Comparison of ENCODE assay signal across 2 cellular contexts in the genomic region with DNA sequence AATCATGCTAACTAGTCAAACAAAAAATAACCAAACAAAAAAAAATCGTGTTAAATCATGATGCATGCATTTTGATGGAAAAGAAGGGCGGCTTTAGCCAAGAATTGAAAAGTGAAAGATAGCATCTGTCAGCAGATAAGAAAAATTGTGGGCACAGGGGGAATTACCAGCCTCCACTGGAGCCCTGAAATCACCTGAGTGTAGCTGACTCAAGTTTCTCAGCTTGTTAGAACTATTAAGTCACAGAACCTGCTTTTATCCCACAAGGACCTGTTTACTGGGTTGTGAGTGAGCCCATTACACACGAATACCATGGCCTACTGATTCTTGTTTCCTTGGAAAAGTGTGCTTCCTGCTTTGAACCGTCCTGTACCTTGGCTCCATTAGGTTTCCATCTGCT.
TF ChIP-seq lines count a peak whose summit lies in the region.

No MANE protein-coding gene starts in this region.

TF ChIP-seq in GM23338, 12 proteins besides CTCF, POLR2A, EP300 and RAD21 (continued from another document):
- TF ChIP-seq, protein P1, sequence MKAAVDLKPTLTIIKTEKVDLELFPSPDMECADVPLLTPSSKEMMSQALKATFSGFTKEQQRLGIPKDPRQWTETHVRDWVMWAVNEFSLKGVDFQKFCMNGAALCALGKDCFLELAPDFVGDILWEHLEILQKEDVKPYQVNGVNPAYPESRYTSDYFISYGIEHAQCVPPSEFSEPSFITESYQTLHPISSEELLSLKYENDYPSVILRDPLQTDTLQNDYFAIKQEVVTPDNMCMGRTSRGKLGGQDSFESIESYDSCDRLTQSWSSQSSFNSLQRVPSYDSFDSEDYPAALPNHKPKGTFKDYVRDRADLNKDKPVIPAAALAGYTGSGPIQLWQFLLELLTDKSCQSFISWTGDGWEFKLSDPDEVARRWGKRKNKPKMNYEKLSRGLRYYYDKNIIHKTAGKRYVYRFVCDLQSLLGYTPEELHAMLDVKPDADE (IDR thresholded peaks at IDR 0.05) = no peak
- TF ChIP-seq ZNF331 (CRISPR knock-in tag; IDR thresholded peaks at IDR 0.05; ENCODE audit: low read depth) (no peak), ZNF114 (CRISPR knock-in tag; IDR thresholded peaks at IDR 0.05) (no peak), NANOG (IDR thresholded peaks at IDR 0.05; ENCODE audit: borderline replicate concordance) (no peak), EZH2phosphoT487 (IDR thresholded peaks at IDR 0.05; ENCODE audit: unreplicated experiment) (no peak), JUNB (IDR thresholded peaks at IDR 0.05; ENCODE audit: unreplicated experiment) (no peak), POLR2AphosphoS5 (IDR thresholded peaks at IDR 0.05; ENCODE audit: low read depth) (no peak)
- TF ChIP-seq, protein P2, sequence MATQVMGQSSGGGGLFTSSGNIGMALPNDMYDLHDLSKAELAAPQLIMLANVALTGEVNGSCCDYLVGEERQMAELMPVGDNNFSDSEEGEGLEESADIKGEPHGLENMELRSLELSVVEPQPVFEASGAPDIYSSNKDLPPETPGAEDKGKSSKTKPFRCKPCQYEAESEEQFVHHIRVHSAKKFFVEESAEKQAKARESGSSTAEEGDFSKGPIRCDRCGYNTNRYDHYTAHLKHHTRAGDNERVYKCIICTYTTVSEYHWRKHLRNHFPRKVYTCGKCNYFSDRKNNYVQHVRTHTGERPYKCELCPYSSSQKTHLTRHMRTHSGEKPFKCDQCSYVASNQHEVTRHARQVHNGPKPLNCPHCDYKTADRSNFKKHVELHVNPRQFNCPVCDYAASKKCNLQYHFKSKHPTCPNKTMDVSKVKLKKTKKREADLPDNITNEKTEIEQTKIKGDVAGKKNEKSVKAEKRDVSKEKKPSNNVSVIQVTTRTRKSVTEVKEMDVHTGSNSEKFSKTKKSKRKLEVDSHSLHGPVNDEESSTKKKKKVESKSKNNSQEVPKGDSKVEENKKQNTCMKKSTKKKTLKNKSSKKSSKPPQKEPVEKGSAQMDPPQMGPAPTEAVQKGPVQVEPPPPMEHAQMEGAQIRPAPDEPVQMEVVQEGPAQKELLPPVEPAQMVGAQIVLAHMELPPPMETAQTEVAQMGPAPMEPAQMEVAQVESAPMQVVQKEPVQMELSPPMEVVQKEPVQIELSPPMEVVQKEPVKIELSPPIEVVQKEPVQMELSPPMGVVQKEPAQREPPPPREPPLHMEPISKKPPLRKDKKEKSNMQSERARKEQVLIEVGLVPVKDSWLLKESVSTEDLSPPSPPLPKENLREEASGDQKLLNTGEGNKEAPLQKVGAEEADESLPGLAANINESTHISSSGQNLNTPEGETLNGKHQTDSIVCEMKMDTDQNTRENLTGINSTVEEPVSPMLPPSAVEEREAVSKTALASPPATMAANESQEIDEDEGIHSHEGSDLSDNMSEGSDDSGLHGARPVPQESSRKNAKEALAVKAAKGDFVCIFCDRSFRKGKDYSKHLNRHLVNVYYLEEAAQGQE (IDR thresholded peaks at IDR 0.05; ENCODE audit: unreplicated experiment) = no peak

TF ChIP-seq in GM12878, 131 proteins besides CTCF, POLR2A, EP300 and RAD21 (continued from another document):
- no peak for TF ChIP-seq NBN (IDR thresholded peaks at IDR 0.05)
- TF ChIP-seq, protein P3, sequence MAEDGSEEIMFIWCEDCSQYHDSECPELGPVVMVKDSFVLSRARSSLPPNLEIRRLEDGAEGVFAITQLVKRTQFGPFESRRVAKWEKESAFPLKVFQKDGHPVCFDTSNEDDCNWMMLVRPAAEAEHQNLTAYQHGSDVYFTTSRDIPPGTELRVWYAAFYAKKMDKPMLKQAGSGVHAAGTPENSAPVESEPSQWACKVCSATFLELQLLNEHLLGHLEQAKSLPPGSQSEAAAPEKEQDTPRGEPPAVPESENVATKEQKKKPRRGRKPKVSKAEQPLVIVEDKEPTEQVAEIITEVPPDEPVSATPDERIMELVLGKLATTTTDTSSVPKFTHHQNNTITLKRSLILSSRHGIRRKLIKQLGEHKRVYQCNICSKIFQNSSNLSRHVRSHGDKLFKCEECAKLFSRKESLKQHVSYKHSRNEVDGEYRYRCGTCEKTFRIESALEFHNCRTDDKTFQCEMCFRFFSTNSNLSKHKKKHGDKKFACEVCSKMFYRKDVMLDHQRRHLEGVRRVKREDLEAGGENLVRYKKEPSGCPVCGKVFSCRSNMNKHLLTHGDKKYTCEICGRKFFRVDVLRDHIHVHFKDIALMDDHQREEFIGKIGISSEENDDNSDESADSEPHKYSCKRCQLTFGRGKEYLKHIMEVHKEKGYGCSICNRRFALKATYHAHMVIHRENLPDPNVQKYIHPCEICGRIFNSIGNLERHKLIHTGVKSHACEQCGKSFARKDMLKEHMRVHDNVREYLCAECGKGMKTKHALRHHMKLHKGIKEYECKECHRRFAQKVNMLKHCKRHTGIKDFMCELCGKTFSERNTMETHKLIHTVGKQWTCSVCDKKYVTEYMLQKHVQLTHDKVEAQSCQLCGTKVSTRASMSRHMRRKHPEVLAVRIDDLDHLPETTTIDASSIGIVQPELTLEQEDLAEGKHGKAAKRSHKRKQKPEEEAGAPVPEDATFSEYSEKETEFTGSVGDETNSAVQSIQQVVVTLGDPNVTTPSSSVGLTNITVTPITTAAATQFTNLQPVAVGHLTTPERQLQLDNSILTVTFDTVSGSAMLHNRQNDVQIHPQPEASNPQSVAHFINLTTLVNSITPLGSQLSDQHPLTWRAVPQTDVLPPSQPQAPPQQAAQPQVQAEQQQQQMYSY (CRISPR knock-in tag; IDR thresholded peaks at IDR 0.05) = no peak
- TF ChIP-seq SREBF2 (IDR thresholded peaks at IDR 0.05; ENCODE audit: low read length) = no peak
- TF ChIP-seq, protein P4, sequence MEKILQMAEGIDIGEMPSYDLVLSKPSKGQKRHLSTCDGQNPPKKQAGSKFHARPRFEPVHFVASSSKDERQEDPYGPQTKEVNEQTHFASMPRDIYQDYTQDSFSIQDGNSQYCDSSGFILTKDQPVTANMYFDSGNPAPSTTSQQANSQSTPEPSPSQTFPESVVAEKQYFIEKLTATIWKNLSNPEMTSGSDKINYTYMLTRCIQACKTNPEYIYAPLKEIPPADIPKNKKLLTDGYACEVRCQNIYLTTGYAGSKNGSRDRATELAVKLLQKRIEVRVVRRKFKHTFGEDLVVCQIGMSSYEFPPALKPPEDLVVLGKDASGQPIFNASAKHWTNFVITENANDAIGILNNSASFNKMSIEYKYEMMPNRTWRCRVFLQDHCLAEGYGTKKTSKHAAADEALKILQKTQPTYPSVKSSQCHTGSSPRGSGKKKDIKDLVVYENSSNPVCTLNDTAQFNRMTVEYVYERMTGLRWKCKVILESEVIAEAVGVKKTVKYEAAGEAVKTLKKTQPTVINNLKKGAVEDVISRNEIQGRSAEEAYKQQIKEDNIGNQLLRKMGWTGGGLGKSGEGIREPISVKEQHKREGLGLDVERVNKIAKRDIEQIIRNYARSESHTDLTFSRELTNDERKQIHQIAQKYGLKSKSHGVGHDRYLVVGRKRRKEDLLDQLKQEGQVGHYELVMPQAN (conservative IDR thresholded peaks at IDR 0.05) = no peak
- TF ChIP-seq ATF7 (IDR thresholded peaks at IDR 0.05; ENCODE audit: low read depth) = no peak
- TF ChIP-seq RELA (IDR thresholded peaks at IDR 0.05; ENCODE audit: borderline replicate concordance, partially characterized antibody) = no peak
TF ChIP-seq in GM12878: peak in this region for 0.
